Comparison of ENCODE assay signal across 28 cellular contexts in the genomic region with DNA sequence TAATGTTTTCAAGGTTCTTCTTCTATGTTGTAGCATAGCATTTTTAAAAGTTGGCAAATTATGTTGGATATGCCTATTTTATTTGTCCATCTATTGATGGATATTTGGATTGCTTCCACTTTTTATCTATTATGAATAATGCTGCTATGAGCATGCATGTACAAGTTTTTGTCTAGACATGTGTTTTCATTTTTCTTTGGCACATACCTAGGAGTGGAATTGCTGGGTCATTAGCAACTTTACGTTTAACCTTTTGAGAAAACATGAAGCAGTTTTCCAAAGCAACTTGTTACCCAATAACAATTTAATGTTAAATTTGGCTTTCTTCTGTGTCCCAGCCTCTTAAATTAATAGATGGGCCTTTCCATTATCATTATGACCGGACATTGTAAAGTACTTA.
"Had no signal": no experiment of that assay in that cellular context is flagged by ENCODE, and none has a peak within 500 bp of the region (broad histone marks: within the 10 kb centered on the region; RNA-seq: fewer than 3 reads in every experiment).

No MANE protein-coding gene starts in this region.

- H3K27me3 Mint-ChIP-seq: progenitor cell of endocrine pancreas; stimulated activated naive CD8-positive, alpha-beta T cell treated with anti-CD3 and anti-CD28 coated beads, Interleukin-15, Interleukin-2, amounts not matched to agents 100 ng/mL and 50 ng/mL, for 24 hours had no signal

- H3K36me3 ChIP-seq: neural progenitor cell, ovary, right lobe of liver, sigmoid colon, stomach, thoracic aorta, thyroid gland, tibial nerve, upper lobe of left lung, vagina had no signal

- H3K4me1 Mint-ChIP-seq: natural killer cell; nephron; neural progenitor cell; stimulated activated effector memory CD8-positive, alpha-beta T cell treated with anti-CD3 and anti-CD28 coated beads, Interleukin-12 subunit alpha, Interleukin-12 subunit beta, amount 100 ng/mL, for 72 hours; stimulated activated naive B cell treated with anti-CD40 and anti-IgM and Interleukin-4, amounts not matched to agents 10 μg/mL and 1 μg/mL and 100 μg/mL, for 72 hours had no signal

- H3K27me3 ChIP-seq: neural progenitor cell, ovary, right lobe of liver, sigmoid colon, stomach, thyroid gland, tibial nerve, upper lobe of left lung, vagina had no signal

- H3K36me3 Mint-ChIP-seq: natural killer cell; neural progenitor cell; stimulated activated effector memory CD8-positive, alpha-beta T cell treated with anti-CD3 and anti-CD28 coated beads, Interleukin-12 subunit alpha, Interleukin-12 subunit beta, amount 100 ng/mL, for 72 hours; stimulated activated naive B cell treated with anti-CD40 and anti-IgM and Interleukin-4, amounts not matched to agents 10 μg/mL and 1 μg/mL and 100 μg/mL, for 72 hours had no signal

- H3K4me3 Mint-ChIP-seq: natural killer cell; nephron; neural progenitor cell; stimulated activated effector memory CD8-positive, alpha-beta T cell treated with anti-CD3 and anti-CD28 coated beads, Interleukin-12 subunit alpha, Interleukin-12 subunit beta, amount 100 ng/mL, for 72 hours; stimulated activated naive B cell treated with anti-CD40 and anti-IgM and Interleukin-4, amounts not matched to agents 10 μg/mL and 1 μg/mL and 100 μg/mL, for 72 hours; stimulated activated naive CD8-positive, alpha-beta T cell treated with anti-CD3 and anti-CD28 coated beads, Interleukin-15, Interleukin-2, amounts not matched to agents 100 ng/mL and 50 ng/mL, for 24 hours had no signal

- DNase-seq: natural killer cell; occipital lobe; ovary; posterior cingulate gyrus; psoas muscle; right cardiac atrium; right lobe of liver; sigmoid colon; small intestine; stimulated activated CD4-positive, alpha-beta T cell treated with anti-CD3 and anti-CD28 coated beads, Interleukin-15, amount 100 ng/mL, for 24 hours; stimulated activated CD4-positive, alpha-beta T cell treated with anti-CD3 and anti-CD28 coated beads, Interleukin-2, amount 100 ng/mL, for 24 hours; stimulated activated CD4-positive, alpha-beta T cell treated with anti-CD3 and anti-CD28 coated beads, Interleukin-2, amount 100 ng/mL, for 48 hours; stimulated activated CD4-positive, alpha-beta T cell treated with anti-CD3 and anti-CD28 coated beads, Interleukin-4, amount 100 ng/mL, for 24 hours; stimulated activated naive B cell treated with anti-CD40 and anti-IgM and Interleukin-4, amounts not matched to agents 10 μg/mL and 1 μg/mL and 100 μg/mL, for 72 hours; stimulated activated naive CD4-positive, alpha-beta T cell treated with Interleukin-2 at 50 U/mL for 16 hours; stomach; thyroid gland; trophoblast cell; upper lobe of left lung had no signal

- H3K9me3 Mint-ChIP-seq: natural killer cell; nephron; neural progenitor cell; stimulated activated effector memory CD8-positive, alpha-beta T cell treated with anti-CD3 and anti-CD28 coated beads, Interleukin-12 subunit alpha, Interleukin-12 subunit beta, amount 100 ng/mL, for 72 hours; stimulated activated naive B cell treated with anti-CD40 and anti-IgM and Interleukin-4, amounts not matched to agents 10 μg/mL and 1 μg/mL and 100 μg/mL, for 72 hours; stimulated activated naive CD8-positive, alpha-beta T cell treated with anti-CD3 and anti-CD28 coated beads, Interleukin-15, Interleukin-2, amounts not matched to agents 100 ng/mL and 50 ng/mL, for 24 hours had no signal

- H3K9me3 ChIP-seq: ovary, psoas muscle, right lobe of liver, sigmoid colon, stomach, thoracic aorta, thyroid gland, tibial nerve, upper lobe of left lung, vagina had no signal

- H3K27ac Mint-ChIP-seq: natural killer cell; nephron; neural progenitor cell; progenitor cell of endocrine pancreas; stimulated activated effector memory CD8-positive, alpha-beta T cell treated with anti-CD3 and anti-CD28 coated beads, Interleukin-12 subunit alpha, Interleukin-12 subunit beta, amount 100 ng/mL, for 72 hours; stimulated activated naive B cell treated with anti-CD40 and anti-IgM and Interleukin-4, amounts not matched to agents 10 μg/mL and 1 μg/mL and 100 μg/mL, for 72 hours; stimulated activated naive CD8-positive, alpha-beta T cell treated with anti-CD3 and anti-CD28 coated beads, Interleukin-15, Interleukin-2, amounts not matched to agents 100 ng/mL and 50 ng/mL, for 24 hours had no signal

- H3K9ac ChIP-seq: neural progenitor cell, parathyroid adenoma had no signal

- H3K27ac ChIP-seq: neural progenitor cell, ovary, parathyroid adenoma, psoas muscle, right lobe of liver, sigmoid colon, stomach, thoracic aorta, thyroid gland, tibial nerve, upper lobe of left lung, vagina had no signal

- H3K4me1 ChIP-seq: neural progenitor cell, parathyroid adenoma, psoas muscle, right lobe of liver, sigmoid colon, stomach, thyroid gland, tibial nerve, upper lobe of left lung, vagina had no signal

- H3K4me3 ChIP-seq: neural progenitor cell, ovary, psoas muscle, right lobe of liver, sigmoid colon, stomach, thoracic aorta, thyroid gland, tibial nerve, upper lobe of left lung, vagina had no signal
